ENCODE assay signal across 31 cellular contexts in the genomic region with DNA sequence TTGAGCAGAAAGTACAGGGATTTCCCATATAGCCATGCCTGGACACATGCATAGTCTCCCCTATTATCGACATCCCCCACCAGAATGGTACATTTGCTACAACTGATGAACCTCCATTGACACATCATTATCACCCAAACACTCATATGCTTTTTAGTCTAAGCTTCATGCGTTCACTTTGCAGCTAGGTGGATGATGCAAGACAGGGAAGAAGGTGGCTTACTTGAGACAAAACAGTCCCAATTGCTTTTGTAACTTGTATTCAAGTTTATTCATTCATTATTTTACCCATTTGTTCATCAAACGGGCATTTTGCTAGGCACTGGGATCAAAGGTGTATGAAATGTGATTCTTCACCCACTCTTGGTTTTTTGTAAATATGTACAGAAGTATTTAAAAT.
"Had no signal": no experiment of that assay in that cellular context is flagged by ENCODE, and none has a peak within 500 bp of the region (broad histone marks: within the 10 kb centered on the region; RNA-seq: fewer than 3 reads in every experiment).

No MANE protein-coding gene starts in this region.

- H3K9me3 Mint-ChIP-seq: activated B cell treated with CpG ODN at 0.5 μM for 24 hours; activated CD8-positive, alpha-beta T cell treated with anti-CD3 and anti-CD28 coated beads for 36 hours; activated T-cell treated with anti-CD3 and anti-CD28 coated beads, Interleukin-2, amount 50 U/mL, for 4 hours; brain; T-helper 2 cell treated with Interferon-gamma antibody and Interleukin-4, amounts not matched to agents 5 μg/mL and 100 μg/mL, for 36 hours had no signal

- H3K27me3 Mint-ChIP-seq: activated CD8-positive, alpha-beta T cell treated with anti-CD3 and anti-CD28 coated beads for 36 hours; activated naive CD8-positive, alpha-beta T cell; brain; T-helper 17 cell had no signal

- H3K36me3 Mint-ChIP-seq: activated naive CD8-positive, alpha-beta T cell had no signal

- H3K4me1 Mint-ChIP-seq: activated B cell treated with CpG ODN at 0.5 μM for 24 hours; activated T-helper 17 cell treated with anti-CD3 and anti-CD28 coated beads, Interleukin-2, amount 50 U/mL, for 72 hours; central memory CD8-positive, alpha-beta T cell; T-helper 17 cell had no signal

- H3K9me3 ChIP-seq: breast epithelium, gastroesophageal sphincter, heart right ventricle had no signal

- H3K27ac ChIP-seq: breast epithelium, gastroesophageal sphincter, heart right ventricle, WERI-Rb-1 had no signal

- H3K27me3 ChIP-seq: breast epithelium, gastroesophageal sphincter, heart right ventricle had no signal

- H3K4me3 ChIP-seq: breast epithelium, gastroesophageal sphincter, heart right ventricle had no signal

- H3K4me3 Mint-ChIP-seq: activated B cell treated with CpG ODN at 0.5 μM for 24 hours; activated CD8-positive, alpha-beta T cell treated with anti-CD3 and anti-CD28 coated beads for 36 hours; activated naive CD8-positive, alpha-beta T cell; activated T-cell treated with anti-CD3 and anti-CD28 coated beads, Interleukin-2, amount 50 U/mL, for 4 hours; activated T-helper 17 cell treated with anti-CD3 and anti-CD28 coated beads, Interleukin-2, amount 50 U/mL, for 72 hours; brain; central memory CD8-positive, alpha-beta T cell; T-helper 17 cell; T-helper 2 cell treated with Interferon-gamma antibody and Interleukin-4, amounts not matched to agents 5 μg/mL and 100 μg/mL, for 36 hours had no signal

- H3K4me1 ChIP-seq: gastroesophageal sphincter had no signal

- ATAC-seq: activated CD4-positive, CD25-positive, alpha-beta regulatory T cell treated with anti-CD3 and anti-CD28 coated beads, Interleukin-2, amount 50 U/mL, for 24 hours; activated CD8-positive, alpha-beta T cell treated with anti-CD3 and anti-CD28 coated beads for 36 hours; activated T-cell treated with anti-CD3 and anti-CD28 coated beads, Interleukin-2, amount 50 U/mL, for 4 hours; activated T-helper 17 cell treated with anti-CD3 and anti-CD28 coated beads, Interleukin-2, amount 50 U/mL, for 72 hours; esophagus mucosa; gastroesophageal sphincter; heart right ventricle; T-helper 17 cell had no signal

- H3K27ac Mint-ChIP-seq: activated B cell treated with CpG ODN at 0.5 μM for 24 hours; activated CD8-positive, alpha-beta T cell treated with anti-CD3 and anti-CD28 coated beads for 36 hours; activated naive CD8-positive, alpha-beta T cell; activated T-helper 17 cell treated with anti-CD3 and anti-CD28 coated beads, Interleukin-2, amount 50 U/mL, for 72 hours; brain; T-helper 17 cell; T-helper 2 cell treated with Interferon-gamma antibody and Interleukin-4, amounts not matched to agents 5 μg/mL and 100 μg/mL, for 36 hours had no signal

- H3K36me3 ChIP-seq: breast epithelium, gastroesophageal sphincter, heart right ventricle, WERI-Rb-1 had no signal

- DNase-seq: activated B cell treated with CpG ODN at 0.5 μM for 24 hours; activated CD4-positive, alpha-beta T cell treated with anti-CD3 and anti-CD28 coated beads for 48 hours; activated CD4-positive, alpha-beta T cell treated with anti-CD3 and anti-CD28 coated beads, Interleukin-2, amount 50 U/mL, for 1 hour; activated CD4-positive, alpha-beta T cell treated with anti-CD3 and anti-CD28 coated beads, Interleukin-2, amount 50 U/mL, for 48 hours; activated CD8-positive, alpha-beta memory T cell treated with anti-CD3 and anti-CD28 coated beads for 24 hours; activated CD8-positive, alpha-beta T cell treated with anti-CD3 and anti-CD28 coated beads for 36 hours; activated effector memory CD4-positive, alpha-beta T cell treated with Interleukin-2 at 50 U/mL for 16 hours; activated gamma-delta T cell treated with Interleukin-2 at 50 U/mL for 16 hours; activated naive CD4-positive, alpha-beta T cell treated with anti-CD3 and anti-CD28 coated beads, Interleukin-2, amount 50 U/mL, for 16 hours; activated naive CD4-positive, alpha-beta T cell treated with Interleukin-2 at 50 U/mL for 16 hours; activated T-cell treated with anti-CD3 and anti-CD28 coated beads, Interleukin-2, amount 50 U/mL, for 4 hours; amniotic stem cell; anterior cingulate cortex; cortex of kidney; dermis blood vessel endothelial cell; effector CD8-positive, alpha-beta T cell; foreskin melanocyte; heart right ventricle; T-helper 1 cell; T-helper 17 cell; T1000; WERI-Rb-1 had no signal
